Comparison of ENCODE assay signal across 17 cellular contexts in the genomic region with DNA sequence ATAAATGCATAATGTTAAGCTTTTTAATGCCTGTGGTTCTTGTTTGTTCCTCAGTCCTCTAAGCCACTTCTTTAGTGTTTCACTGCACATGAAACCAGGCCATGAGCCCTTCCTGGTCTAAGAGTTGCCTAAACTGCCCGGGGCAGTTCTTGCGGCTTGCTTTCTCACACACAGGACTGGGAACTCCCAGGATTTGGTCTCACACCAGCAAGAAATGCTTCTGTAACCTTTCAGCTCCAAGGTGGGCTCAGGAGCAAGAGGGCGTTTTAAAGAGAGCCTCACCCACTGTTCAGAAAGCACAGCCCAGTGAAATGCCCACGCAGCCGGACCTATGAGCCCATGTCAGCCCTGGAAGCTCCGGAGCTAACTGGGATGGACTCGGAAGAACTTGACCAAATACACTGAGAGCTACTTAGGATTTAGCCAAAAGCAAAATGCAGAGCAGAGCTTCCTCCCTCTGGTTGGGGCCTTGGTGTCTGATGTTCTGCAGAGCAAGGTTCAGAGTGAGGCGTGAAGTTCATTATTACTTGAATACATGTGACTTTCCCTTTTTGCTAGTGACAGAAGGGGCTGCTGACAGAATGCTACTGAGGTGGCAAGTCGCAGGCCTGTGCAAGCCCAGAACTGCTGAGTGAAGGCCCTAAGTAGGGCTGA. TPM values are rescaled to one million over a fixed set of nuclear protein-coding genes. Genes with fewer than 3 reads are reported as not detected.
DNase-seq lines count a peak whose midpoint lies in the region; ATAC-seq, FAIRE-seq and TF ChIP-seq lines count a peak whose summit lies in the region.
"Had no signal": no experiment of that assay in that cellular context is flagged by ENCODE, and none has a peak within 500 bp of the region (broad histone marks: within the 10 kb centered on the region; RNA-seq: fewer than 3 reads in every experiment).

No MANE protein-coding gene starts in this region.

- H3K4me3 ChIP-seq in lower lobe of right lung (no peak overlapping the region), suprapubic skin (no peak overlapping the region), kidney (ENCODE audit: low read length in 2 of 2) (no peak overlapping the region)
- H3K4me3 ChIP-seq: gastroesophageal sphincter, uterus had no signal

- H3K9me3 ChIP-seq in lower lobe of right lung (no peaks in the 10 kb centered on the region), suprapubic skin (no peaks in the 10 kb centered on the region), kidney (ENCODE audit: control insufficient read depth in 1 of 2, low read length in 2 of 2) (no peaks in the 10 kb centered on the region)
- H3K9me3 ChIP-seq: gastroesophageal sphincter, uterus had no signal

- peaks cover 66% of the 10 kb centered on the region for H3K4me1 ChIP-seq in lower lobe of right lung
- H3K4me1 ChIP-seq in suprapubic skin = peaks cover 48% of the 10 kb centered on the region
- H3K4me1 ChIP-seq in kidney (ENCODE audit: control insufficient read depth in 1 of 2, insufficient read depth in 1 of 2, low read depth in 1 of 2, low read length in 2 of 2) = peaks cover 10 to 33% of the 10 kb centered on the region in 2 donors
- H3K4me1 ChIP-seq: uterus had no signal

- H3K27me3 Mint-ChIP-seq in WTC11 (ENCODE audit: low read depth) = no peaks in the 10 kb centered on the region

- no peak for TF ChIP-seq EP300 in suprapubic skin (IDR thresholded peaks at IDR 0.05)

- peak overlapping the region; percentile 41 to 53 for H3K27ac Mint-ChIP-seq in activated naive CD4-positive, alpha-beta T cell treated with anti-CD3 and anti-CD28 coated beads, Interleukin-2, amount 50 U/mL, for 72 hours
- peak overlapping the region; percentile 92 for H3K27ac Mint-ChIP-seq in WTC11

- CTCF ChIA-PET in WTC11 (lab: Charles Lee) = interaction anchor here (0.6 to 3.8 kb wide), 11 partner anchors 11 to 148 kb away, joined by 3 to 28 read pairs (median 4); no protein-coding TSS in a partner anchor

- no peak overlapping the region for H3K4me3 Mint-ChIP-seq in WTC11

- intact Hi-C loops in lower lobe of right lung (cut with DNase I) = no loop called here
- intact Hi-C loops in kidney (cut with DNase I) = no loop called here

- FAIRE-seq in kidney (lab: Jason Lieb, UNC) = no peak

- no peak for ATAC-seq in activated naive CD4-positive, alpha-beta T cell treated with anti-CD3 and anti-CD28 coated beads, Interleukin-2, amount 50 U/mL, for 72 hours
- ATAC-seq in WTC11 (no peak), lower lobe of right lung (no peak), GM18873 (IDR thresholded peaks at IDR 0.05; ENCODE audit: low FRiP score, unreplicated experiment) (no peak)
- ATAC-seq: gastroesophageal sphincter, Right ventricle myocardium inferior had no signal

- no peak for DNase-seq in activated naive CD4-positive, alpha-beta T cell treated with anti-CD3 and anti-CD28 coated beads, Interleukin-2, amount 50 U/mL, for 72 hours (ENCODE audit: low spot score in 2 of 2)
- no peak for DNase-seq in activated naive CD4-positive, alpha-beta T cell treated with anti-CD3 and anti-CD28 coated beads, Interleukin-2, amount 50 U/mL, for 16 hours
- DNase-seq in WTC11 (ENCODE audit: low spot score) (no peak), lower lobe of right lung (no peak), suprapubic skin (ENCODE audit: low spot score in 2 of 2) (no peak), kidney (no peak)
- DNase-seq in activated CD4-positive, CD25-positive, alpha-beta regulatory T cell treated with anti-CD3 and anti-CD28 coated beads, Interleukin-2, amount 50 U/mL, for 72 hours = no peak
- DNase-seq: KG1, NCI-H2029, NCI-H774, occipital lobe, uterus had no signal

- H3K9me3 Mint-ChIP-seq in activated naive CD4-positive, alpha-beta T cell treated with anti-CD3 and anti-CD28 coated beads, Interleukin-2, amount 50 U/mL, for 72 hours = no peaks in the 10 kb centered on the region
- H3K9me3 Mint-ChIP-seq in WTC11 = no peaks in the 10 kb centered on the region

- 80% methylated on average over 9 of the region's 9 CpGs for WGBS in suprapubic skin

- H3K27ac ChIP-seq in lower lobe of right lung (peak overlapping the region; percentile 25), suprapubic skin (peak overlapping the region; percentile 0), kidney (ENCODE audit: low read depth in 2 of 2, low read length in 2 of 2) (peak overlapping the region in 1 of 2 donors; percentile 43)
- H3K27ac ChIP-seq: gastroesophageal sphincter, uterus had no signal

- H3K36me3 ChIP-seq in lower lobe of right lung (peaks cover 5% of the 10 kb centered on the region), suprapubic skin (no peaks in the 10 kb centered on the region), kidney (ENCODE audit: control insufficient read depth in 1 of 2, insufficient read depth in 2 of 2, low read length in 2 of 2) (peaks cover 0 to 3% of the 10 kb centered on the region in 2 donors)
- H3K36me3 ChIP-seq: uterus had no signal

- no peak for TF ChIP-seq POLR2A in suprapubic skin (IDR thresholded peaks at IDR 0.05)

- H3K27me3 ChIP-seq in lower lobe of right lung (ENCODE audit: low read depth) = no peaks in the 10 kb centered on the region
- H3K27me3 ChIP-seq in suprapubic skin = no peaks in the 10 kb centered on the region
- H3K27me3 ChIP-seq: gastroesophageal sphincter, uterus had no signal

- peaks cover 57% of the 10 kb centered on the region for H3K4me1 Mint-ChIP-seq in WTC11

- POLR2A ChIA-PET in WTC11 (lab: Charles Lee) = interaction anchor here (0.6 kb wide), 1 partner anchor 123 kb away, joined by 4 read pairs; a partner anchor contains a TSS

- no peaks in the 10 kb centered on the region for H3K36me3 Mint-ChIP-seq in activated naive CD4-positive, alpha-beta T cell treated with anti-CD3 and anti-CD28 coated beads, Interleukin-2, amount 50 U/mL, for 72 hours
- H3K36me3 Mint-ChIP-seq in WTC11 = no peaks in the 10 kb centered on the region; the same call in 1 of the 2 replicates

- H3K9ac ChIP-seq in kidney (ENCODE audit: low read length in 2 of 2) = no peak overlapping the region

- TF ChIP-seq CTCF in WTC11 (IDR thresholded peaks at IDR 0.05) (no peak), lower lobe of right lung (IDR thresholded peaks at IDR 0.05) (no peak), suprapubic skin (IDR thresholded peaks at IDR 0.05) (no peak), kidney (IDR thresholded peaks at IDR 0.05; ENCODE audit: borderline replicate concordance, extremely low read depth, insufficient read depth) (no peak)

TF ChIP-seq in WTC11, 78 proteins besides CTCF, POLR2A, EP300 and RAD21:
- TF ChIP-seq ZBTB21 (CRISPR knock-in tag; IDR thresholded peaks at IDR 0.05; ENCODE audit: borderline replicate concordance) = no peak

RNA-seq across cellular contexts. Expression of a gene that starts 23.4 kb away (rescaled TPM):
- total RNA-seq in activated naive CD4-positive, alpha-beta T cell treated with anti-CD3 and anti-CD28 coated beads, Interleukin-2, amount 50 U/mL, for 72 hours = 1 to 10 TPM; 8.5 to 8.9 TPM
- total RNA-seq in WTC11 (2021) (179 to 185 TPM (median 181 TPM) in 3 replicates), lower lobe of right lung (76.0 TPM), suprapubic skin (100 to 1,000 TPM in 3 of 4 donors, 10 to 100 TPM in 1; 88.1 to 254 (median 120) TPM), kidney (152 TPM)
- 88.5 TPM for polyA plus RNA-seq in kidney (ENCODE audit: insufficient read depth, low read depth, low replicate concordance)

RNA-seq across cellular contexts. Expression of a gene that starts 40.2 kb away (rescaled TPM):
- total RNA-seq in activated naive CD4-positive, alpha-beta T cell treated with anti-CD3 and anti-CD28 coated beads, Interleukin-2, amount 50 U/mL, for 72 hours = under 1 TPM in 1 of 2 donors, not detected in 1; 0.23 TPM
- total RNA-seq in WTC11 (2021) (not detected in 3 replicates), lower lobe of right lung (not detected), suprapubic skin (1 to 10 TPM in 1 of 4 donors, under 1 TPM in 1, not detected in 2; 0.30 to 1.4 TPM), kidney (not detected)
- 1.0 TPM for polyA plus RNA-seq in kidney (ENCODE audit: insufficient read depth, low read depth, low replicate concordance)
- total RNA-seq: dermis microvascular lymphatic vessel endothelial cell, occipital lobe, Right ventricle myocardium inferior, uterus had no signal
- polyA plus RNA-seq: AG04450 had no signal

RNA-seq across cellular contexts. Expression of a gene that starts 43.9 kb away (rescaled TPM):
- 100 to 1,000 TPM in 1 of 2 donors, 10 to 100 TPM in 1; 87.8 to 120 TPM for total RNA-seq in activated naive CD4-positive, alpha-beta T cell treated with anti-CD3 and anti-CD28 coated beads, Interleukin-2, amount 50 U/mL, for 72 hours
- total RNA-seq in WTC11 (2021) (78.8 to 83.1 TPM (median 81.9 TPM) in 3 replicates), lower lobe of right lung (74.8 TPM), suprapubic skin (10 to 100 TPM; 42.1 to 56.3 (median 48.9) TPM), kidney (60.4 TPM)
- 34.2 TPM for polyA plus RNA-seq in kidney (ENCODE audit: insufficient read depth, low read depth, low replicate concordance)
